Comparison of ENCODE assay signal across 20 cellular contexts in genomic region chr6:156914171-156914570, GRCh38.
"Had no signal": no experiment of that assay in that cellular context is flagged by ENCODE, and none has a peak within 500 bp of the region (broad histone marks: within the 10 kb centered on the region; RNA-seq: fewer than 3 reads in every experiment).

No MANE protein-coding gene starts in this region.

- H2AFZ ChIP-seq: neural progenitor cell had no signal

- DNase-seq: activated CD4-positive, alpha-beta memory T cell treated with anti-CD3 and anti-CD28 coated beads for 36 hours; activated CD4-positive, alpha-beta T cell treated with anti-CD3 and anti-CD28 coated beads for 48 hours; activated effector memory CD4-positive, alpha-beta T cell treated with Interleukin-2 at 50 U/mL for 16 hours; activated naive CD4-positive, alpha-beta T cell treated with anti-CD3 and anti-CD28 coated beads, Interleukin-2, amount 10 ng/mL, durations not matched to agents 7 days and 5 days; activated T-cell treated with anti-CD3 and anti-CD28 coated beads, Interleukin-2, amount 50 U/mL, for 48 hours; anterior cingulate cortex; body of pancreas; effector CD4-positive, alpha-beta T cell; head of caudate nucleus; spleen; stimulated activated CD4-positive, alpha-beta T cell treated with anti-CD3 and anti-CD28 coated beads, Interleukin-4, amount 100 ng/mL, for 1 hour; stomach; T-helper 17 cell; uterus had no signal

- ATAC-seq: body of pancreas, esophagus mucosa, T-helper 17 cell had no signal

- H3K27me3 ChIP-seq: body of pancreas, cardiac muscle cell, neural progenitor cell, spleen, stomach, suprapubic skin, tibial nerve, uterus had no signal

- H3K4me2 ChIP-seq: neural progenitor cell had no signal

- H3K9me3 Mint-ChIP-seq: activated CD4-positive, alpha-beta memory T cell treated with anti-CD3 and anti-CD28 coated beads for 36 hours; activated naive CD4-positive, alpha-beta T cell treated with anti-CD3 and anti-CD28 coated beads, Interleukin-2, amount 10 ng/mL, durations not matched to agents 7 days and 5 days; dendritic cell treated with granulocyte-macrophage colony-stimulating factor and Interleukin-4, amounts not matched to agents 40 ng/mL and 50 ng/mL, for 4 days; neural progenitor cell had no signal

- H3K27ac ChIP-seq: body of pancreas, cardiac muscle cell, neural progenitor cell, spleen, stomach, suprapubic skin, tibial nerve, uterus had no signal

- H3K27ac Mint-ChIP-seq: activated CD4-positive, alpha-beta memory T cell treated with anti-CD3 and anti-CD28 coated beads for 36 hours; activated naive CD4-positive, alpha-beta T cell treated with anti-CD3 and anti-CD28 coated beads, Interleukin-2, amount 10 ng/mL, durations not matched to agents 7 days and 5 days; dendritic cell treated with granulocyte-macrophage colony-stimulating factor and Interleukin-4, amounts not matched to agents 40 ng/mL and 50 ng/mL, for 4 days; neural progenitor cell had no signal

- H3K4me1 ChIP-seq: body of pancreas, uterus had no signal

- H3K36me3 ChIP-seq: cardiac muscle cell, neural progenitor cell, spleen, suprapubic skin, tibial nerve, uterus had no signal

- H3K4me3 Mint-ChIP-seq: activated CD4-positive, alpha-beta memory T cell treated with anti-CD3 and anti-CD28 coated beads for 36 hours; activated naive CD4-positive, alpha-beta T cell treated with anti-CD3 and anti-CD28 coated beads, Interleukin-2, amount 10 ng/mL, durations not matched to agents 7 days and 5 days; dendritic cell treated with granulocyte-macrophage colony-stimulating factor and Interleukin-4, amounts not matched to agents 40 ng/mL and 50 ng/mL, for 4 days; neural progenitor cell; T-helper 17 cell had no signal

- H3K27me3 Mint-ChIP-seq: activated CD4-positive, alpha-beta memory T cell treated with anti-CD3 and anti-CD28 coated beads for 36 hours; activated naive CD4-positive, alpha-beta T cell treated with anti-CD3 and anti-CD28 coated beads, Interleukin-2, amount 10 ng/mL, durations not matched to agents 7 days and 5 days; dendritic cell treated with granulocyte-macrophage colony-stimulating factor and Interleukin-4, amounts not matched to agents 40 ng/mL and 50 ng/mL, for 4 days; T-helper 17 cell had no signal

- H3K9me3 ChIP-seq: body of pancreas, spleen, stomach, suprapubic skin, tibial nerve, uterus had no signal

- H3K4me3 ChIP-seq: body of pancreas, cardiac muscle cell, neural progenitor cell, spleen, stomach, suprapubic skin, tibial nerve, uterus had no signal

- H3K9ac ChIP-seq: neural progenitor cell had no signal
